ENCODE assay signal across 1 cellular context in genomic region chr14:46818147-46818546, GRCh38.
TF ChIP-seq lines count a peak whose summit lies in the region.

No MANE protein-coding gene starts in this region.

TF ChIP-seq in WTC11, 78 proteins besides CTCF, POLR2A, EP300 and RAD21 (continued from another document):
- TF ChIP-seq PRDM15 (CRISPR knock-in tag; IDR thresholded peaks at IDR 0.05), result no peak
- TF ChIP-seq GTF2I (CRISPR knock-in tag; conservative IDR thresholded peaks at IDR 0.05), result no peak
- TF ChIP-seq AR (CRISPR knock-in tag; IDR thresholded peaks at IDR 0.05), result no peak
- TF ChIP-seq CREM (CRISPR knock-in tag; IDR thresholded peaks at IDR 0.05), result no peak
